In the genomic region with DNA sequence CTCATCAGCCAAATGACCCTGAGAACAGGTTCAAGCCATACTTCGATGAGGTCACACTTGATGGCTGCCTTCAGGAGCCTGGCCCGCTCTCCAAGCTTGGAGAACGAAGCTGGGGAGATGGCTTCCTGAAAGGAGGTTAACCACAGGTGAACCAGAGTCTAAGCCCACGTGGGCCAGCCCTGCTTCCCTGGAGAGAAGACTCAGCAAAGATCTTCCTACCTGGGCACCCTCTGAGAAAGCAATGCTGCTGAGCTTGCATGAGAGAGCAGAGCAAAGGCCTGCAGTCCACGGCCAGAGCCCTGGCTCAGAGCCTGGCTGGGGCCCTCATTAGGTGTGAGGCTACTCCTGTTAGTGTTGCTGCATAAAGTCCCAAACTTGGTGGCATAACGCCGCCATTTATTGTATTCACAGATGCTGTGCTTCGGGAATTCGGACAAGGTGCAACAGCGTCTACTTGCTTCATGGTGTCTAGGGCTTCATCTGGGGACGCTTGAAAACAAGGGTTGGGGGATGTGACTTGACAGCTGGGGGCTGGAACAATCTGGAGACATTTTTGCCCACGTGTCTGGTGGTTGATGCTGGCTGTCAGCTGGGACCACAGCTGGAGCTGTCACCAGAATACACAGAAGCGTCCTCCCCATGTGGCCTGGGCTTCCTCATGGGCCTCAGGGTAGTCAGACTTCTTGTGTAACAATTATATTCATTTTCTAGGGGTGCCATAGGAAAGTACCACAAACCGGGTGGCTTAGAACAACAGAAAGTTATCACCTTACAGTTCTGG, we compare ENCODE assay signal across 15 cellular contexts.
A peak's percentile ranks its signal among the peaks of the same experiment; 100 is the strongest.
DNase-seq lines count a peak whose midpoint lies in the region; ATAC-seq and TF ChIP-seq lines count a peak whose summit lies in the region.
"Had no signal": no experiment of that assay in that cellular context is flagged by ENCODE, and none has a peak within 500 bp of the region (broad histone marks: within the 10 kb centered on the region; RNA-seq: fewer than 3 reads in every experiment).

No MANE protein-coding gene starts in this region.

- peaks cover 8% of the 10 kb centered on the region for H3F3A ChIP-seq in PC-3 (ENCODE audit: low read length, unreplicated experiment)

- no peaks in the 10 kb centered on the region for H3K9me2 ChIP-seq in PC-3 (replicated peaks; ENCODE audit: low read length)

- intact Hi-C loops in left cardiac atrium (cut with DNase I) (loop anchor here in 1 of 2 donors (10.0 kb wide), 1 partner anchor 87 kb away; a partner anchor contains a TSS), PC-3 (cut with micrococcal nuclease) (no loop called here)

- POLR2A ChIA-PET in PC-3 (lab: Charles Lee; ENCODE audit: unreplicated experiment): no interaction called here

- H2AFZ ChIP-seq in PC-3 (ENCODE audit: low read length): no peak overlapping the region

- no peaks in the 10 kb centered on the region for H3K79me2 ChIP-seq in PC-3 (ENCODE audit: low read length)

- no peak overlapping the region for H3K4me3 ChIP-seq in right atrium auricular region
- H3K4me3 ChIP-seq in PC-3 (ENCODE audit: low read length): peak overlapping the region; percentile 33; the same call in 1 of the 2 replicates
- no peak overlapping the region for H3K4me3 ChIP-seq in WERI-Rb-1 (ENCODE audit: low read depth, low read length)
- H3K4me3 ChIP-seq: spleen had no signal

- H3K27me3 ChIP-seq in right atrium auricular region (no peaks in the 10 kb centered on the region), PC-3 (ENCODE audit: low read length) (no peaks in the 10 kb centered on the region), layer of hippocampus (ENCODE audit: control insufficient read depth, insufficient read depth, low read length) (no peaks in the 10 kb centered on the region), WERI-Rb-1 (ENCODE audit: insufficient read depth, low read depth, severe bottlenecking) (no peaks in the 10 kb centered on the region)
- H3K27me3 ChIP-seq: spleen had no signal

- CTCF ChIA-PET in PC-3 (lab: Charles Lee): no interaction called here

- H3K27ac ChIP-seq in right atrium auricular region (peak overlapping the region; percentile 54 to 73), PC-3 (ENCODE audit: low read length) (peak overlapping the region; percentile 86), layer of hippocampus (ENCODE audit: low read depth, low read length) (peak overlapping the region; percentile 21), WERI-Rb-1 (no peak overlapping the region)

- no peak for TF ChIP-seq CTCF in right atrium auricular region (IDR thresholded peaks at IDR 0.05)
- no peak for TF ChIP-seq CTCF in PC-3 (conservative IDR thresholded peaks at IDR 0.05; ENCODE audit: low read depth, low read length)
- TF ChIP-seq CTCF in WERI-Rb-1 (IDR thresholded peaks at IDR 0.05; ENCODE audit: low read depth, low read length): no peak

- H3K4me2 ChIP-seq in PC-3 (ENCODE audit: low read length): peak overlapping the region; percentile 75

- no peaks in the 10 kb centered on the region for H3K9me3 ChIP-seq in right atrium auricular region
- no peaks in the 10 kb centered on the region for H3K9me3 ChIP-seq in PC-3 (ENCODE audit: low read length)
- no peaks in the 10 kb centered on the region for H3K9me3 ChIP-seq in WERI-Rb-1 (ENCODE audit: severe bottlenecking)
- H3K9me3 ChIP-seq: spleen had no signal

- peaks cover 2 to 55% of the 10 kb centered on the region in 2 donors for H3K4me1 ChIP-seq in right atrium auricular region
- H3K4me1 ChIP-seq in PC-3 (ENCODE audit: insufficient read depth, low read length): peaks cover 27% of the 10 kb centered on the region

- DNase-seq in right atrium auricular region (ENCODE audit: low spot score) (peak; percentile 58), left cardiac atrium (no peak), PC-3 (no peak), SW 1271 (lab: John Stamatoyannopoulos, UW) (no peak), AG08395 (ENCODE audit: low spot score) (no peak), WERI-Rb-1 (no peak)
- DNase-seq: activated gamma-delta T cell; DMS53; effector CD8-positive, alpha-beta T cell; Karpas-422; NCI-H2029 treated with DMSO at 0.1 percent for 48 hours; spleen had no signal

- no TSS peak for BruUV-seq in PC-3 (replicated peaks; lab: Mats Ljungman, UMichigan)

- H3K36me3 ChIP-seq in right atrium auricular region (no peaks in the 10 kb centered on the region), PC-3 (ENCODE audit: low read depth, low read length) (no peaks in the 10 kb centered on the region), WERI-Rb-1 (no peaks in the 10 kb centered on the region)
- H3K36me3 ChIP-seq: spleen had no signal

- 0 out of 2 replicates have a peak overlapping the region, but pooled peaks have one; percentile 60 for H3K9ac ChIP-seq in PC-3 (ENCODE audit: low read length)

- ATAC-seq in left cardiac atrium (no peak), PC-3 (no peak), HG03025 (IDR thresholded peaks at IDR 0.05; ENCODE audit: low FRiP score, unreplicated experiment) (no peak)
- ATAC-seq: HCT116 had no signal

- H4K20me1 ChIP-seq in PC-3 (ENCODE audit: low read length): no peaks in the 10 kb centered on the region
